17 cellular contexts compared by ENCODE assay signal in genomic region chr11:64409707-64410395, GRCh38. TPM values are rescaled to one million over a fixed set of nuclear protein-coding genes. Genes with fewer than 3 reads are reported as not detected.
DNase-seq lines count a peak whose midpoint lies in the region; ATAC-seq and TF ChIP-seq lines count a peak whose summit lies in the region.
"Had no signal": no experiment of that assay in that cellular context is flagged by ENCODE, and none has a peak within 500 bp of the region (broad histone marks: within the 10 kb centered on the region; RNA-seq: fewer than 3 reads in every experiment).

No MANE protein-coding gene starts in this region.

- no peaks in the 10 kb centered on the region for H3K79me2 ChIP-seq in mesendoderm (ENCODE audit: control insufficient read depth, insufficient read depth, low read length)

- no peaks in the 10 kb centered on the region for H3K9me3 ChIP-seq in uterus
- no peaks in the 10 kb centered on the region for H3K9me3 ChIP-seq in effector memory CD4-positive, alpha-beta T cell (ENCODE audit: control insufficient read depth, low read length)
- H3K9me3 ChIP-seq: esophagus squamous epithelium, thoracic aorta had no signal

- H3K18ac ChIP-seq in mesendoderm (ENCODE audit: low read length): no peak overlapping the region

- H3K36me3 ChIP-seq in mesendoderm (ENCODE audit: control insufficient read depth, insufficient read depth, low read length) (no peaks in the 10 kb centered on the region), uterus (no peaks in the 10 kb centered on the region)
- H3K36me3 ChIP-seq in effector memory CD4-positive, alpha-beta T cell (ENCODE audit: control insufficient read depth, insufficient read depth, low read length): no peaks in the 10 kb centered on the region
- H3K36me3 ChIP-seq: esophagus squamous epithelium, thoracic aorta had no signal

- no CpG with 5 or more reads among the region's 16 CpGs for WGBS in mesendoderm (ENCODE audit: extremely low coverage, insufficient coverage, low lambda C conversion rate)

- H2AK5ac ChIP-seq in mesendoderm (ENCODE audit: low read length): no peak overlapping the region

- no peaks in the 10 kb centered on the region for H3K4me1 ChIP-seq in mesendoderm (ENCODE audit: control insufficient read depth, low read depth, low read length)
- peaks cover 0 to 13% of the 10 kb centered on the region in 2 donors for H3K4me1 ChIP-seq in uterus
- no peaks in the 10 kb centered on the region for H3K4me1 ChIP-seq in effector memory CD4-positive, alpha-beta T cell (ENCODE audit: control insufficient read depth, insufficient read depth, low read length, poor library complexity, severe bottlenecking)

- H3K27me3 ChIP-seq in mesendoderm (ENCODE audit: insufficient read depth, low read length, poor library complexity) (no peaks in the 10 kb centered on the region), uterus (no peaks in the 10 kb centered on the region)
- H3K27me3 ChIP-seq in effector memory CD4-positive, alpha-beta T cell (replicated peaks; ENCODE audit: control insufficient read depth, insufficient read depth, low read length, poor library complexity, severe bottlenecking): no peaks in the 10 kb centered on the region

- no peak overlapping the region for H3K9ac ChIP-seq in mesendoderm (ENCODE audit: low read length)

- DNase-seq in left ventricle myocardium superior: no peak
- no peak for DNase-seq in Right ventricle myocardium inferior (ENCODE audit: missing footprints)
- DNase-seq in mesendoderm: no peak
- DNase-seq in uterus: peak; percentile 62 to 87
- no peak for DNase-seq in erythroblast (lab: John Stamatoyannopoulos, UW)
- no peak for DNase-seq in effector memory CD4-positive, alpha-beta T cell
- DNase-seq: ACHN; activated naive CD8-positive, alpha-beta T cell treated with anti-CD3 and anti-CD28 coated beads, Interleukin-2, amount 10 ng/mL, durations not matched to agents 7 days and 5 days; DMS53; esophagus squamous epithelium; NCI-H2029 treated with DMSO at 0.1 percent for 48 hours; stimulated activated CD4-positive, alpha-beta T cell treated with anti-CD3 and anti-CD28 coated beads, Interleukin-15, amount 100 ng/mL, for 24 hours had no signal

- H3K23ac ChIP-seq in mesendoderm (ENCODE audit: low read length): no peak overlapping the region

- ATAC-seq in left ventricle myocardium superior: peak; percentile 18
- no peak for ATAC-seq in Right ventricle myocardium inferior
- no peak for ATAC-seq in GM21360 (IDR thresholded peaks at IDR 0.05; ENCODE audit: unreplicated experiment)
- ATAC-seq: activated CD4-positive, CD25-positive, alpha-beta regulatory T cell treated with anti-CD3 and anti-CD28 coated beads, Interleukin-2, amount 50 U/mL, for 24 hours had no signal

- peak overlapping the region; percentile 49 for H3K27ac ChIP-seq in VCaP
- no peak overlapping the region for H3K27ac ChIP-seq in mesendoderm (ENCODE audit: low read depth, low read length)
- H3K27ac ChIP-seq in uterus: peak overlapping the region; percentile 48 to 50
- H3K27ac ChIP-seq in effector memory CD4-positive, alpha-beta T cell (ENCODE audit: insufficient read depth, low read length, poor library complexity, severe bottlenecking): no peak overlapping the region
- H3K27ac ChIP-seq: esophagus squamous epithelium, thoracic aorta had no signal

- H4K8ac ChIP-seq in mesendoderm (ENCODE audit: low read depth, low read length): no peak overlapping the region

- TF ChIP-seq CTCF in VCaP (conservative IDR thresholded peaks at IDR 0.05): no peak
- no peak for TF ChIP-seq CTCF in uterus (IDR thresholded peaks at IDR 0.05)

- H2BK120ac ChIP-seq in mesendoderm (ENCODE audit: low read depth, low read length): no peak overlapping the region

- H3K4ac ChIP-seq in mesendoderm (ENCODE audit: low read depth, low read length): no peak overlapping the region

- no peak overlapping the region for H2BK5ac ChIP-seq in mesendoderm (ENCODE audit: low read length)

- no peak overlapping the region for H3K4me2 ChIP-seq in mesendoderm (ENCODE audit: low read length)

- H3K56ac ChIP-seq in mesendoderm (ENCODE audit: low read length): peak overlapping the region; percentile 17

- no peaks in the 10 kb centered on the region for H3K79me1 ChIP-seq in mesendoderm (ENCODE audit: low read length)

- intact Hi-C loops in left ventricle myocardium superior (cut with micrococcal nuclease): no loop called here
- intact Hi-C loops in Right ventricle myocardium inferior (cut with DNase I): no loop called here
- intact Hi-C loops in uterus (cut with DNase I; ENCODE audit: low total_unique reads): no loop called here

- no peak overlapping the region for H3K4me3 ChIP-seq in mesendoderm (ENCODE audit: low read length)
- no peak overlapping the region for H3K4me3 ChIP-seq in uterus
- no peak overlapping the region for H3K4me3 ChIP-seq in effector memory CD4-positive, alpha-beta T cell (ENCODE audit: insufficient read depth, low read depth, low read length, poor library complexity, severe bottlenecking)
- H3K4me3 ChIP-seq: esophagus squamous epithelium, lung, thoracic aorta had no signal

- H2BK15ac ChIP-seq in mesendoderm (replicated peaks; ENCODE audit: low read depth): no peak overlapping the region

- no peak for TF ChIP-seq POLR2A in uterus (IDR thresholded peaks at IDR 0.05)
- TF ChIP-seq POLR2A in erythroblast (IDR thresholded peaks at IDR 0.05; ENCODE audit: low read length): no peak

- no peak overlapping the region for H4K5ac ChIP-seq in mesendoderm (ENCODE audit: low read length)

RNA-seq across cellular contexts. Expression of gene RPS6KA4, which starts 50.9 kb away (rescaled TPM):
- total RNA-seq in left ventricle myocardium superior (15.1 TPM), Right ventricle myocardium inferior (18.7 TPM), uterus (10 to 100 TPM in 3 of 4 donors, 1 to 10 TPM in 1; 2.4 to 37.4 (median 29.3) TPM)
- 4.8 TPM for polyA plus RNA-seq in mesendoderm (2013, experiment 1 of 2)
- polyA plus RNA-seq in mesendoderm (2013, experiment 2 of 2): 4.6 TPM

Comparison
In these comparisons a context has a peak if more than half of its experiments do, and no peak if none do; other contexts are left out.
1. DNase-seq: peak in uterus (2 of 2); none in left ventricle myocardium superior (single experiment), Right ventricle myocardium inferior (single experiment), mesendoderm (single experiment), erythroblast (0 of 2) and effector memory CD4-positive, alpha-beta T cell (0 of 3).
2. H3K27ac ChIP-seq: peak in VCaP (single experiment) and uterus (2 of 2); none in mesendoderm (single experiment) and effector memory CD4-positive, alpha-beta T cell (single experiment).